In the genomic region with DNA sequence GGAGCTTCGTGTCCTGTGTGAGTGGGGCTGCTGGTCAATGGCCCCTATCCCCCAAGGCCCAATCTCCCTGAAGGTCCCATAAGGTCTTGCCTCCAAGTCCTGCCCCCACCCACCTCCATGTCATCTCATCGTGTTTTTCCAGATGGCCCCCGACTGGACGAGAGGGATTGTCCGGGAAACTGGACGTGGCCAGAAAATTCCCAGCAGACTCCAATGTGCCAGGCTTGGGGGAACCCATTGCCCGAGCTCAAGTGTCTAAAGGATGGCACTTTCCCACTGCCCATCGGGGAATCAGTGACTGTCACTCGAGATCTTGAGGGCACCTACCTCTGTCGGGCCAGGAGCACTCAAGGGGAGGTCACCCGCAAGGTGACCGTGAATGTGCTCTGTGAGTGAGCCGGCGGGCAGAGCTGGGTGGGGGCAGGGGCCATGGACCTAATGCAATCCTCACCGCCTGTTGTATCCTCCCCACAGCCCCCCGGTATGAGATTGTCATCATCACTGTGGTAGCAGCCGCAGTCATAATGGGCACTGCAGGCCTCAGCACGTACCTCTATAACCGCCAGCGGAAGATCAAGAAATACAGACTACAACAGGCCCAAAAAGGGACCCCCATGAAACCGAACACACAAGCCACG, we compare ENCODE assay signal across 12 cellular contexts. TPM values are rescaled to one million over a fixed set of nuclear protein-coding genes. Genes with fewer than 3 reads are reported as not detected.
"Had no signal": no experiment of that assay in that cellular context is flagged by ENCODE, and none has a peak within 500 bp of the region (broad histone marks: within the 10 kb centered on the region; RNA-seq: fewer than 3 reads in every experiment).

No MANE protein-coding gene starts in this region.

- H3K27ac ChIP-seq: psoas muscle, sigmoid colon, suprapubic skin had no signal

- H3K9me3 ChIP-seq: psoas muscle, sigmoid colon, suprapubic skin had no signal

- FAIRE-seq: colon had no signal

- H3K4me3 ChIP-seq: psoas muscle, sigmoid colon, suprapubic skin had no signal

- ATAC-seq: left cardiac atrium; psoas muscle; stimulated activated naive CD8-positive, alpha-beta T cell treated with anti-CD3 and anti-CD28 coated beads, Interleukin-15, Interleukin-2, amounts not matched to agents 100 U/mL and 50 U/mL, for 24 hours had no signal

- DNase-seq: activated CD4-positive, alpha-beta T cell treated with anti-CD3 and anti-CD28 coated beads for 4 hours; activated naive CD4-positive, alpha-beta T cell treated with anti-CD3 and anti-CD28 coated beads for 36 hours; effector CD8-positive, alpha-beta T cell; foreskin melanocyte; head of caudate nucleus; left cardiac atrium; psoas muscle; sigmoid colon; stimulated activated CD4-positive, alpha-beta T cell treated with anti-CD3 and anti-CD28 coated beads, Interleukin-2, amount 100 ng/mL, for 24 hours; stimulated activated naive CD8-positive, alpha-beta T cell treated with anti-CD3 and anti-CD28 coated beads, Interleukin-15, Interleukin-2, amounts not matched to agents 100 U/mL and 50 U/mL, for 24 hours had no signal

RNA-seq across cellular contexts. Expression of a gene that starts 2.0 kb away (rescaled TPM):
- total RNA-seq: activated naive CD4-positive, alpha-beta T cell treated with anti-CD3 and anti-CD28 coated beads for 36 hours; sigmoid colon; suprapubic skin had no signal
